Comparison of ENCODE assay signal across 11 cellular contexts in the genomic region with DNA sequence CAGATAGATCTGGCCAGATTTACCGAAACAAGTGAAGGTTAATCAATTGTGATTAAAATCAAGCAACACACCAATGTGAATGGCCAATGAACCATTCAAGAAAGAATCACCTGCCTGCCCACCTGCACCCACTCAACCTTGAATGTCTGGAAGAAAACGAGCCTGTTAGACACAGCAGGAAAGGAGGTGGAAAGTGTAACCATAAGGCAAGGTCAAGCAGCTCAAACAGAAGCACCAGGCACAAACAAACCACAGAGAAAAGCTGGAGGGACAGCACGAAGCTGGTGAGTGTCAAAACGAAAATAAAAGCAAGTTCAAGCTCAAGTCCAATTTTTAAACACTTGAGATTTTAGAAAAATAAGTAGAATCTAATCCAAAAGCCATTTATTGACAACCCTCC.
DNase-seq lines count a peak whose midpoint lies in the region; ATAC-seq and TF ChIP-seq lines count a peak whose summit lies in the region.
"Had no signal": no experiment of that assay in that cellular context is flagged by ENCODE, and none has a peak within 500 bp of the region (broad histone marks: within the 10 kb centered on the region; RNA-seq: fewer than 3 reads in every experiment).

No MANE protein-coding gene starts in this region.

- 66 to 70% (median 70%) methylated on average over 4 of the region's 4 CpGs for WGBS in adrenal gland, 4 donors
- 53 to 71% methylated on average over 4 of the region's 4 CpGs for WGBS in sigmoid colon, 2 donors

- TF ChIP-seq POLR2A in adrenal gland (IDR thresholded peaks at IDR 0.05), result no peak
- TF ChIP-seq POLR2A in sigmoid colon (IDR thresholded peaks at IDR 0.05), result no peak

- ATAC-seq in GM18868 (IDR thresholded peaks at IDR 0.05; ENCODE audit: unreplicated experiment) (peak; percentile 80), GM21529 (IDR thresholded peaks at IDR 0.05; ENCODE audit: unreplicated experiment) (peak; percentile 84), HG03159 (IDR thresholded peaks at IDR 0.05; ENCODE audit: unreplicated experiment) (peak; percentile 69), left lobe of liver (no peak)

- no peak for DNase-seq in endothelial cell (ENCODE audit: low spot score)
- DNase-seq in adrenal gland, result no peak
- no peak for DNase-seq in NCI-H1092 treated with DMSO at 0.1 percent for 48 hours (lab: John Stamatoyannopoulos, UW)
- no peak for DNase-seq in left lobe of liver (ENCODE audit: low spot score)
- no peak for DNase-seq in sigmoid colon
- DNase-seq: activated naive CD8-positive, alpha-beta T cell treated with anti-CD3 and anti-CD28 coated beads, Interleukin-2, amount 10 ng/mL, durations not matched to agents 7 days and 5 days; effector memory CD4-positive, alpha-beta T cell had no signal

- H3K4me1 ChIP-seq in adrenal gland (replicated peaks in 1 of 2) (peaks cover 0 to 4% of the 10 kb centered on the region in 2 donors), sigmoid colon (no peaks in the 10 kb centered on the region)
- H3K4me1 ChIP-seq: parathyroid adenoma had no signal

- peaks cover 49% of the 10 kb centered on the region for H3K4me1 Mint-ChIP-seq in endothelial cell (ENCODE audit: unreplicated experiment)

- TF ChIP-seq CTCF in endothelial cell (IDR thresholded peaks at IDR 0.05; ENCODE audit: unreplicated experiment), result no peak
- TF ChIP-seq CTCF in adrenal gland (IDR thresholded peaks at IDR 0.05), result no peak
- TF ChIP-seq CTCF in sigmoid colon (IDR thresholded peaks at IDR 0.05), result no peak

- H3K27ac ChIP-seq in adrenal gland (no peak overlapping the region), sigmoid colon (no peak overlapping the region)
- H3K27ac ChIP-seq: parathyroid adenoma had no signal

- H3K36me3 ChIP-seq in adrenal gland (replicated peaks in 1 of 2), result no peaks in the 10 kb centered on the region
- no peaks in the 10 kb centered on the region for H3K36me3 ChIP-seq in sigmoid colon

- no peak overlapping the region for H3K4me3 Mint-ChIP-seq in endothelial cell (ENCODE audit: unreplicated experiment)
- H3K4me3 Mint-ChIP-seq: activated naive CD8-positive, alpha-beta T cell treated with anti-CD3 and anti-CD28 coated beads, Interleukin-2, amount 10 ng/mL, durations not matched to agents 7 days and 5 days had no signal

- peaks cover 3% of the 10 kb centered on the region for H3K27me3 Mint-ChIP-seq in endothelial cell (ENCODE audit: unreplicated experiment)

- no peaks in the 10 kb centered on the region for H3K27me3 ChIP-seq in adrenal gland
- no peaks in the 10 kb centered on the region for H3K27me3 ChIP-seq in sigmoid colon

- H3K9me3 Mint-ChIP-seq in endothelial cell (ENCODE audit: unreplicated experiment), result no peaks in the 10 kb centered on the region
- H3K9me3 Mint-ChIP-seq: activated naive CD8-positive, alpha-beta T cell treated with anti-CD3 and anti-CD28 coated beads, Interleukin-2, amount 10 ng/mL, durations not matched to agents 7 days and 5 days had no signal

- H3K4me3 ChIP-seq in adrenal gland, result no peak overlapping the region
- H3K4me3 ChIP-seq in sigmoid colon, result no peak overlapping the region

- H3K27ac Mint-ChIP-seq in endothelial cell (ENCODE audit: unreplicated experiment), result peak overlapping the region; percentile 87
- H3K27ac Mint-ChIP-seq: activated naive CD8-positive, alpha-beta T cell treated with anti-CD3 and anti-CD28 coated beads, Interleukin-2, amount 10 ng/mL, durations not matched to agents 7 days and 5 days had no signal

- TF ChIP-seq EP300 in sigmoid colon (IDR thresholded peaks at IDR 0.05), result no peak

- H3K36me3 Mint-ChIP-seq in endothelial cell (ENCODE audit: low read depth, unreplicated experiment), result peaks cover 18% of the 10 kb centered on the region
- H3K36me3 Mint-ChIP-seq: activated naive CD8-positive, alpha-beta T cell treated with anti-CD3 and anti-CD28 coated beads, Interleukin-2, amount 10 ng/mL, durations not matched to agents 7 days and 5 days had no signal

- H3K9me3 ChIP-seq in adrenal gland (replicated peaks in 1 of 3), result no peaks in the 10 kb centered on the region
- H3K9me3 ChIP-seq in sigmoid colon, result no peaks in the 10 kb centered on the region

- intact Hi-C loops in adrenal gland (cut with DNase I) (no loop called here), sigmoid colon (cut with DNase I) (no loop called here)
